Comparison of ENCODE assay signal across 1 cellular context in the genomic region with DNA sequence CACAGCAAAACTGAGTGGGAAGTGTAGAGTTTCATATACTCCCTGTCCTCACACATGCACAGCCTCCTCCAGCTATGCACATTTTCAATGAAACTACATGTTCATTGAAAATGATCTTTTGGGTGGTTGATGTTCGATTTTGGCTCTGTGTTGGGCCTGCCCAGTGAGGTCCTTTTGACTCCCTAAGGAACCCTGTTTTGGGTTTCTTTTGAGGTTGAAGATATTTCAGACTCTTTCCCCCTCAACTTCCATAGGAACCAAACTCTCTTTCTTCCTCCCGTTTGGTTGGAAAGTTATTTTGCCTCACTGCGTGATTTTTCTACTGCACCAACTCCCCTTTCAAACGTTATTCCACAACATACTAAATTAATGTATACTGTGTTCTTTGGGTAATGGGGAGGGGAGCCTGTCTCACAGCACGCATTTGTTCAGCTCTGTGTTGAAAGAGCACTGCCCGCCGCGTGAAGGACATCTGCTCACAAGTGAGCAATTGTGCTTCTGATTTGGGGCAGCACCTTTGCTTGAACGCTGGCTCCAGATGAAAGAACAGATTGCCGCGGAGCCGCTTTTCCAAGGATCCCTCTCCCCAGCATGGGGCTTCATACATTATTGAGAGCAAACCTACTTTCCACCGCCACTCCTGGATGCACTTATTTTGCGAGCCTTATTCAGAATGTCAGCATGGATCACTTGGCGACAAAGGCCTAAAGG.
A peak's percentile ranks its signal among the peaks of the same experiment; 100 is the strongest.
TF ChIP-seq lines count a peak whose summit lies in the region.

No MANE protein-coding gene starts in this region.

TF ChIP-seq in HepG2, 621 proteins besides CTCF, POLR2A, EP300 and RAD21 (continued from another document and continues in another):
- TF ChIP-seq, protein P1, sequence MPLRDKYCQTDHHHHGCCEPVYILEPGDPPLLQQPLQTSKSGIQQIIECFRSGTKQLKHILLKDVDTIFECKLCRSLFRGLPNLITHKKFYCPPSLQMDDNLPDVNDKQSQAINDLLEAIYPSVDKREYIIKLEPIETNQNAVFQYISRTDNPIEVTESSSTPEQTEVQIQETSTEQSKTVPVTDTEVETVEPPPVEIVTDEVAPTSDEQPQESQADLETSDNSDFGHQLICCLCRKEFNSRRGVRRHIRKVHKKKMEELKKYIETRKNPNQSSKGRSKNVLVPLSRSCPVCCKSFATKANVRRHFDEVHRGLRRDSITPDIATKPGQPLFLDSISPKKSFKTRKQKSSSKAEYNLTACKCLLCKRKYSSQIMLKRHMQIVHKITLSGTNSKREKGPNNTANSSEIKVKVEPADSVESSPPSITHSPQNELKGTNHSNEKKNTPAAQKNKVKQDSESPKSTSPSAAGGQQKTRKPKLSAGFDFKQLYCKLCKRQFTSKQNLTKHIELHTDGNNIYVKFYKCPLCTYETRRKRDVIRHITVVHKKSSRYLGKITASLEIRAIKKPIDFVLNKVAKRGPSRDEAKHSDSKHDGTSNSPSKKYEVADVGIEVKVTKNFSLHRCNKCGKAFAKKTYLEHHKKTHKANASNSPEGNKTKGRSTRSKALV (CRISPR knock-in tag; IDR thresholded peaks at IDR 0.05) = peak; percentile 48; the same call in 1 of the 2 replicates
- TF ChIP-seq ARNT2 (CRISPR knock-in tag; IDR thresholded peaks at IDR 0.05; ENCODE audit: low read depth) (peak; percentile 66), ZNF547 (CRISPR knock-in tag; IDR thresholded peaks at IDR 0.05) (no peak), TFAP4 (IDR thresholded peaks at IDR 0.05; ENCODE audit: borderline replicate concordance, low read depth) (peak; percentile 64; the same call in 1 of the 2 replicates), SNAPC2 (CRISPR knock-in tag; IDR thresholded peaks at IDR 0.05) (no peak), PHF8 (CRISPR knock-in tag; IDR thresholded peaks at IDR 0.05) (peak; percentile 25; the same call in 1 of the 2 replicates), ZNF354B (CRISPR knock-in tag; IDR thresholded peaks at IDR 0.05) (no peak), IRF9 (CRISPR knock-in tag; IDR thresholded peaks at IDR 0.05; ENCODE audit: borderline replicate concordance) (no peak), GATAD2A (CRISPR knock-in tag; IDR thresholded peaks at IDR 0.05) (peak; percentile 96), KMT2A (CRISPR knock-in tag; IDR thresholded peaks at IDR 0.05) (peak; percentile 88), ZNF652 (CRISPR knock-in tag; IDR thresholded peaks at IDR 0.05; ENCODE audit: borderline replicate concordance, low read depth) (peak; percentile 63; the same call in 1 of the 2 replicates), TRAFD1 (CRISPR knock-in tag; IDR thresholded peaks at IDR 0.05; ENCODE audit: borderline replicate concordance) (no peak), HIVEP1 (CRISPR knock-in tag; IDR thresholded peaks at IDR 0.05) (peak; percentile 63; the same call in 1 of the 2 replicates), BHLHE40 (IDR thresholded peaks at IDR 0.05; ENCODE audit: low read length) (peak; percentile 85), GLI4 (CRISPR knock-in tag; IDR thresholded peaks at IDR 0.05; ENCODE audit: borderline replicate concordance) (peak; percentile 86; the same call in 1 of the 2 replicates), ZBTB4 (CRISPR knock-in tag; IDR thresholded peaks at IDR 0.05; ENCODE audit: borderline replicate concordance) (peak; percentile 99), ETV5 (CRISPR knock-in tag; IDR thresholded peaks at IDR 0.05; ENCODE audit: borderline replicate concordance) (peak; percentile 20; the same call in 1 of the 2 replicates), KAT8 (CRISPR knock-in tag; IDR thresholded peaks at IDR 0.05) (peak; percentile 85), ATF7-NPFF (CRISPR knock-in tag; IDR thresholded peaks at IDR 0.05; ENCODE audit: low read depth) (no peak), SMARCC2 (IDR thresholded peaks at IDR 0.05) (no peak), ZNF878 (CRISPR knock-in tag; IDR thresholded peaks at IDR 0.05) (peak; percentile 88), ZNF441 (CRISPR knock-in tag; IDR thresholded peaks at IDR 0.05; ENCODE audit: borderline replicate concordance) (peak; percentile 75; the same call in 1 of the 2 replicates), KDM5B (CRISPR knock-in tag; IDR thresholded peaks at IDR 0.05; ENCODE audit: borderline replicate concordance) (peak; percentile 72; the same call in 1 of the 2 replicates), GPN1 (CRISPR knock-in tag; IDR thresholded peaks at IDR 0.05; ENCODE audit: borderline replicate concordance) (no peak), DMAP1 (CRISPR knock-in tag; IDR thresholded peaks at IDR 0.05) (peak; percentile 74), RXRA (CRISPR knock-in tag; IDR thresholded peaks at IDR 0.05) (peak; percentile 80; the same call in 1 of the 2 replicates), MED8 (CRISPR knock-in tag; IDR thresholded peaks at IDR 0.05; ENCODE audit: insufficient replicate concordance) (peak; percentile 75), ZIK1 (CRISPR knock-in tag; IDR thresholded peaks at IDR 0.05; ENCODE audit: borderline replicate concordance, low read depth) (peak; percentile 58; the same call in 1 of the 2 replicates), ZFP62 (CRISPR knock-in tag; IDR thresholded peaks at IDR 0.05) (no peak), NONO (IDR thresholded peaks at IDR 0.05) (no peak), NONO (CRISPR knock-in tag; conservative IDR thresholded peaks at IDR 0.05) (peak; percentile 74; the same call in 1 of the 2 replicates), ZNF557 (CRISPR knock-in tag; IDR thresholded peaks at IDR 0.05) (no peak), ZBTB1 (CRISPR knock-in tag; IDR thresholded peaks at IDR 0.05; ENCODE audit: borderline replicate concordance) (no peak), CREB1 (IDR thresholded peaks at IDR 0.05) (no peak), CREB1 (CRISPR knock-in tag; IDR thresholded peaks at IDR 0.05) (peak; percentile 65; the same call in 1 of the 2 replicates), ZNF232 (CRISPR knock-in tag; IDR thresholded peaks at IDR 0.05; ENCODE audit: borderline replicate concordance) (peak; percentile 85; the same call in 1 of the 2 replicates), SNAPC4 (CRISPR knock-in tag; IDR thresholded peaks at IDR 0.05) (0 out of 2 replicates have a peak, but pooled peaks have one; percentile 17), ZNF44 (CRISPR knock-in tag; IDR thresholded peaks at IDR 0.05) (peak; percentile 87; the same call in 1 of the 2 replicates)
- TF ChIP-seq, protein P2, sequence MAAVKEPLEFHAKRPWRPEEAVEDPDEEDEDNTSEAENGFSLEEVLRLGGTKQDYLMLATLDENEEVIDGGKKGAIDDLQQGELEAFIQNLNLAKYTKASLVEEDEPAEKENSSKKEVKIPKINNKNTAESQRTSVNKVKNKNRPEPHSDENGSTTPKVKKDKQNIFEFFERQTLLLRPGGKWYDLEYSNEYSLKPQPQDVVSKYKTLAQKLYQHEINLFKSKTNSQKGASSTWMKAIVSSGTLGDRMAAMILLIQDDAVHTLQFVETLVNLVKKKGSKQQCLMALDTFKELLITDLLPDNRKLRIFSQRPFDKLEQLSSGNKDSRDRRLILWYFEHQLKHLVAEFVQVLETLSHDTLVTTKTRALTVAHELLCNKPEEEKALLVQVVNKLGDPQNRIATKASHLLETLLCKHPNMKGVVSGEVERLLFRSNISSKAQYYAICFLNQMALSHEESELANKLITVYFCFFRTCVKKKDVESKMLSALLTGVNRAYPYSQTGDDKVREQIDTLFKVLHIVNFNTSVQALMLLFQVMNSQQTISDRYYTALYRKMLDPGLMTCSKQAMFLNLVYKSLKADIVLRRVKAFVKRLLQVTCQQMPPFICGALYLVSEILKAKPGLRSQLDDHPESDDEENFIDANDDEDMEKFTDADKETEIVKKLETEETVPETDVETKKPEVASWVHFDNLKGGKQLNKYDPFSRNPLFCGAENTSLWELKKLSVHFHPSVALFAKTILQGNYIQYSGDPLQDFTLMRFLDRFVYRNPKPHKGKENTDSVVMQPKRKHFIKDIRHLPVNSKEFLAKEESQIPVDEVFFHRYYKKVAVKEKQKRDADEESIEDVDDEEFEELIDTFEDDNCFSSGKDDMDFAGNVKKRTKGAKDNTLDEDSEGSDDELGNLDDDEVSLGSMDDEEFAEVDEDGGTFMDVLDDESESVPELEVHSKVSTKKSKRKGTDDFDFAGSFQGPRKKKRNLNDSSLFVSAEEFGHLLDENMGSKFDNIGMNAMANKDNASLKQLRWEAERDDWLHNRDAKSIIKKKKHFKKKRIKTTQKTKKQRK (IDR thresholded peaks at IDR 0.05; ENCODE audit: low read length) = no peak
- TF ChIP-seq, protein P3, sequence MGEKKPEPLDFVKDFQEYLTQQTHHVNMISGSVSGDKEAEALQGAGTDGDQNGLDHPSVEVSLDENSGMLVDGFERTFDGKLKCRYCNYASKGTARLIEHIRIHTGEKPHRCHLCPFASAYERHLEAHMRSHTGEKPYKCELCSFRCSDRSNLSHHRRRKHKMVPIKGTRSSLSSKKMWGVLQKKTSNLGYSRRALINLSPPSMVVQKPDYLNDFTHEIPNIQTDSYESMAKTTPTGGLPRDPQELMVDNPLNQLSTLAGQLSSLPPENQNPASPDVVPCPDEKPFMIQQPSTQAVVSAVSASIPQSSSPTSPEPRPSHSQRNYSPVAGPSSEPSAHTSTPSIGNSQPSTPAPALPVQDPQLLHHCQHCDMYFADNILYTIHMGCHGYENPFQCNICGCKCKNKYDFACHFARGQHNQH (CRISPR knock-in tag; IDR thresholded peaks at IDR 0.05) = peak; percentile 84
